Comparison of ENCODE assay signal across 26 cellular contexts in the genomic region with DNA sequence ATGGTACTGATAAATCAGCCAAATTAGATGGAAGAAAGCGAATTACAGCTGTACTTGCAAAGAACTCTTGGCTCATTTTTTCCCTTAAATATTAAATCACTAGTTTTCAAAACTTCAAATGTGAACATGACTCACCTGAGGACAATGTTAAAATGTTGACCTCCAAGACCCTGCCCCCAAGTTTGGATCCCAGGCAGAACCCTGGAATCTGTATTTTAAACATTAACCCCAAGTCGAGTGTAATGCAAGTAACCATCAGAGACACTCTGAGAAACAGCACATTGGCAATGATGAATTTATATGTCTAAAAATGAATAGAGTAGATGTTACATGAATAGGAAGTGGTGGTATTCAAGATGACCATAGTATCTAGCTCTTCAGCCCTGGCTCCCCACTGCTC. TPM values are rescaled to one million over a fixed set of nuclear protein-coding genes. Genes with fewer than 3 reads are reported as not detected.
DNase-seq lines count a peak whose midpoint lies in the region; ATAC-seq and TF ChIP-seq lines count a peak whose summit lies in the region.
"Had no signal": no experiment of that assay in that cellular context is flagged by ENCODE, and none has a peak within 500 bp of the region (broad histone marks: within the 10 kb centered on the region; RNA-seq: fewer than 3 reads in every experiment).

No MANE protein-coding gene starts in this region.

- H3K27me3 ChIP-seq in parathyroid adenoma (ENCODE audit: control insufficient read depth, insufficient read depth, low read length) (no peaks in the 10 kb centered on the region), smooth muscle cell (ENCODE audit: low read depth) (no peaks in the 10 kb centered on the region), ascending aorta (no peaks in the 10 kb centered on the region)
- H3K27me3 ChIP-seq: esophagus muscularis mucosa, SJCRH30, thyroid gland had no signal

- H3K79me2 ChIP-seq in parathyroid adenoma (no peaks in the 10 kb centered on the region), smooth muscle cell (ENCODE audit: low read depth) (no peaks in the 10 kb centered on the region)

- ATAC-seq in activated CD8-positive, alpha-beta T cell treated with anti-CD3 and anti-CD28 coated beads for 36 hours: no peak
- ATAC-seq in activated CD8-positive, alpha-beta T cell treated with anti-CD3 and anti-CD28 coated beads, Interleukin-2, amount 10 ng/mL, durations not matched to agents 7 days and 5 days: no peak
- ATAC-seq: left cardiac atrium; naive thymus-derived CD8-positive, alpha-beta T cell; sciatic nerve had no signal

- no peak overlapping the region for H3K27ac ChIP-seq in parathyroid adenoma
- no peak overlapping the region for H3K27ac ChIP-seq in smooth muscle cell (ENCODE audit: low read depth)
- no peak overlapping the region for H3K27ac ChIP-seq in ascending aorta
- H3K27ac ChIP-seq: esophagus muscularis mucosa, SJCRH30, thyroid gland, WERI-Rb-1 had no signal

- H3K4me3 Mint-ChIP-seq in activated CD8-positive, alpha-beta T cell treated with anti-CD3 and anti-CD28 coated beads for 36 hours: no peak overlapping the region
- H3K4me3 Mint-ChIP-seq in activated CD8-positive, alpha-beta T cell treated with anti-CD3 and anti-CD28 coated beads, Interleukin-2, amount 10 ng/mL, durations not matched to agents 7 days and 5 days: no peak overlapping the region
- peak overlapping the region; percentile 8 for H3K4me3 Mint-ChIP-seq in activated naive CD8-positive, alpha-beta T cell treated with anti-CD3 and anti-CD28 coated beads for 36 hours
- H3K4me3 Mint-ChIP-seq: activated naive CD4-positive, alpha-beta T cell treated with anti-CD3 and anti-CD28 coated beads, Interleukin-2, amount 10 ng/mL, durations not matched to agents 7 days and 5 days; T-helper 2 cell treated with Interferon-gamma antibody and Interleukin-4, amounts not matched to agents 5 μg/mL and 100 μg/mL, for 36 hours had no signal

- H3K4me3 ChIP-seq in parathyroid adenoma (ENCODE audit: low read depth, low read length) (no peak overlapping the region), smooth muscle cell (no peak overlapping the region), ascending aorta (no peak overlapping the region)
- H3K4me3 ChIP-seq: esophagus muscularis mucosa, SJCRH30, thyroid gland had no signal

- H4K20me1 ChIP-seq in smooth muscle cell (ENCODE audit: low read depth): no peaks in the 10 kb centered on the region

- peaks cover 2% of the 10 kb centered on the region for H3K27me3 Mint-ChIP-seq in activated CD8-positive, alpha-beta T cell treated with anti-CD3 and anti-CD28 coated beads for 36 hours
- peaks cover 2% of the 10 kb centered on the region for H3K27me3 Mint-ChIP-seq in activated CD8-positive, alpha-beta T cell treated with anti-CD3 and anti-CD28 coated beads, Interleukin-2, amount 10 ng/mL, durations not matched to agents 7 days and 5 days (ENCODE audit: low read depth)
- H3K27me3 Mint-ChIP-seq in activated naive CD8-positive, alpha-beta T cell treated with anti-CD3 and anti-CD28 coated beads for 36 hours: no peaks in the 10 kb centered on the region
- H3K27me3 Mint-ChIP-seq: activated naive CD4-positive, alpha-beta T cell treated with anti-CD3 and anti-CD28 coated beads, Interleukin-2, amount 10 ng/mL, durations not matched to agents 7 days and 5 days; naive thymus-derived CD8-positive, alpha-beta T cell had no signal

- H3K9me3 ChIP-seq in parathyroid adenoma (ENCODE audit: control insufficient read depth, low read length) (no peaks in the 10 kb centered on the region), smooth muscle cell (replicated peaks; ENCODE audit: low read depth) (no peaks in the 10 kb centered on the region), ascending aorta (no peaks in the 10 kb centered on the region)
- H3K9me3 ChIP-seq: SJCRH30, thyroid gland had no signal

- H3K27ac Mint-ChIP-seq in activated CD8-positive, alpha-beta T cell treated with anti-CD3 and anti-CD28 coated beads for 36 hours: peak overlapping the region; percentile 73
- H3K27ac Mint-ChIP-seq in activated CD8-positive, alpha-beta T cell treated with anti-CD3 and anti-CD28 coated beads, Interleukin-2, amount 10 ng/mL, durations not matched to agents 7 days and 5 days: no peak overlapping the region
- peak overlapping the region; percentile 92 for H3K27ac Mint-ChIP-seq in activated naive CD8-positive, alpha-beta T cell treated with anti-CD3 and anti-CD28 coated beads for 36 hours
- H3K27ac Mint-ChIP-seq: T-helper 2 cell treated with Interferon-gamma antibody and Interleukin-4, amounts not matched to agents 5 μg/mL and 100 μg/mL, for 36 hours had no signal

- 94% methylated on average over 2 of the region's 2 CpGs for WGBS in smooth muscle cell (ENCODE audit: low lambda C conversion rate)

- H3K36me3 ChIP-seq in parathyroid adenoma (ENCODE audit: control insufficient read depth, insufficient read depth, low read length) (no peaks in the 10 kb centered on the region), smooth muscle cell (ENCODE audit: low read depth) (no peaks in the 10 kb centered on the region), ascending aorta (no peaks in the 10 kb centered on the region)
- H3K36me3 ChIP-seq: esophagus muscularis mucosa, SJCRH30, thyroid gland, WERI-Rb-1 had no signal

- no peaks in the 10 kb centered on the region for H3F3A ChIP-seq in smooth muscle cell (ENCODE audit: low read depth)

- no peak for DNase-seq in activated CD8-positive, alpha-beta T cell treated with anti-CD3 and anti-CD28 coated beads for 36 hours
- DNase-seq in activated CD8-positive, alpha-beta T cell treated with anti-CD3 and anti-CD28 coated beads, Interleukin-2, amount 10 ng/mL, durations not matched to agents 7 days and 5 days: no peak
- peak; percentile 43 for DNase-seq in M059J (ENCODE audit: low read depth)
- no peak for DNase-seq in activated naive CD8-positive, alpha-beta T cell treated with anti-CD3 and anti-CD28 coated beads for 36 hours
- DNase-seq in AML-193 (lab: John Stamatoyannopoulos, UW): no peak
- no peak for DNase-seq in smooth muscle cell (lab: John Stamatoyannopoulos, UW; ENCODE audit: unreplicated experiment)
- no peak for DNase-seq in ascending aorta (ENCODE audit: low spot score in 2 of 2)
- DNase-seq: ACHN; activated naive CD4-positive, alpha-beta T cell treated with anti-CD3 and anti-CD28 coated beads, Interleukin-2, amount 10 ng/mL, durations not matched to agents 7 days and 5 days; C1 segment of cervical spinal cord; effector CD4-positive, alpha-beta T cell; KG1; left cardiac atrium; mesenchymal stem cell; MV-4-11; naive thymus-derived CD8-positive, alpha-beta T cell; NCI-H1694; NCI-H748 treated with DMSO at 0.1 percent for 48 hours; posterior cingulate gyrus; SJCRH30; thyroid gland; WERI-Rb-1 had no signal

- H3K4me1 ChIP-seq in parathyroid adenoma (peaks cover 4% of the 10 kb centered on the region), smooth muscle cell (ENCODE audit: low read depth) (peaks cover 4% of the 10 kb centered on the region), ascending aorta (peaks cover 0 to 12% of the 10 kb centered on the region in 2 donors)
- H3K4me1 ChIP-seq: SJCRH30 had no signal

- no peak for TF ChIP-seq CTCF in activated CD8-positive, alpha-beta T cell treated with anti-CD3 and anti-CD28 coated beads for 36 hours (IDR thresholded peaks at IDR 0.05)
- no peak for TF ChIP-seq CTCF in parathyroid adenoma (IDR thresholded peaks at IDR 0.05)
- TF ChIP-seq CTCF in smooth muscle cell (IDR thresholded peaks at IDR 0.05; ENCODE audit: borderline replicate concordance, insufficient read depth, poor library complexity, severe bottlenecking): no peak
- TF ChIP-seq CTCF in ascending aorta (IDR thresholded peaks at IDR 0.05): no peak

- H3K4me1 Mint-ChIP-seq in activated CD8-positive, alpha-beta T cell treated with anti-CD3 and anti-CD28 coated beads for 36 hours (ENCODE audit: low read depth): peaks cover 56% of the 10 kb centered on the region
- peaks cover 48% of the 10 kb centered on the region for H3K4me1 Mint-ChIP-seq in activated CD8-positive, alpha-beta T cell treated with anti-CD3 and anti-CD28 coated beads, Interleukin-2, amount 10 ng/mL, durations not matched to agents 7 days and 5 days (ENCODE audit: low read depth)
- peaks cover 60% of the 10 kb centered on the region for H3K4me1 Mint-ChIP-seq in activated naive CD8-positive, alpha-beta T cell treated with anti-CD3 and anti-CD28 coated beads for 36 hours

- H3K4me2 ChIP-seq in parathyroid adenoma (ENCODE audit: low read length) (no peak overlapping the region), smooth muscle cell (no peak overlapping the region)

- H3K36me3 Mint-ChIP-seq in activated CD8-positive, alpha-beta T cell treated with anti-CD3 and anti-CD28 coated beads for 36 hours (ENCODE audit: low read depth): peaks cover 8% of the 10 kb centered on the region
- peaks cover 3% of the 10 kb centered on the region for H3K36me3 Mint-ChIP-seq in activated CD8-positive, alpha-beta T cell treated with anti-CD3 and anti-CD28 coated beads, Interleukin-2, amount 10 ng/mL, durations not matched to agents 7 days and 5 days (ENCODE audit: low read depth)
- H3K36me3 Mint-ChIP-seq in activated naive CD8-positive, alpha-beta T cell treated with anti-CD3 and anti-CD28 coated beads for 36 hours: peaks cover 13% of the 10 kb centered on the region
- H3K36me3 Mint-ChIP-seq: activated naive CD4-positive, alpha-beta T cell treated with anti-CD3 and anti-CD28 coated beads, Interleukin-2, amount 10 ng/mL, durations not matched to agents 7 days and 5 days; naive thymus-derived CD8-positive, alpha-beta T cell had no signal

- H3K9ac ChIP-seq in parathyroid adenoma (no peak overlapping the region), smooth muscle cell (ENCODE audit: low read depth) (no peak overlapping the region)

- H2AFZ ChIP-seq in parathyroid adenoma (peak overlapping the region; percentile 54), smooth muscle cell (ENCODE audit: low read depth) (no peak overlapping the region)

- POLR2A ChIA-PET in activated CD8-positive, alpha-beta T cell treated with anti-CD3 and anti-CD28 coated beads for 36 hours (lab: Charles Lee): interaction anchor here (1.3 to 1.9 kb wide), 3 partner anchors 10 to 20 kb away, joined by 3 to 7 read pairs (median 4); a partner anchor contains a TSS
- POLR2A ChIA-PET in activated CD8-positive, alpha-beta T cell treated with anti-CD3 and anti-CD28 coated beads, Interleukin-2, amount 10 ng/mL, durations not matched to agents 7 days and 5 days (lab: Charles Lee): no interaction called here

- CTCF ChIA-PET in activated CD8-positive, alpha-beta T cell treated with anti-CD3 and anti-CD28 coated beads for 36 hours (lab: Charles Lee): interaction anchor here (0.9 to 5.3 kb wide), 2 partner anchors 140 to 147 kb away, joined by 3 to 80 read pairs; no protein-coding TSS in a partner anchor
- CTCF ChIA-PET in activated CD8-positive, alpha-beta T cell treated with anti-CD3 and anti-CD28 coated beads, Interleukin-2, amount 10 ng/mL, durations not matched to agents 7 days and 5 days (lab: Charles Lee): interaction anchor here (0.6 to 5.5 kb wide), 4 partner anchors 10 to 152 kb away, joined by 3 to 127 read pairs (median 57); a partner anchor contains a TSS

- no peaks in the 10 kb centered on the region for H3K9me3 Mint-ChIP-seq in activated CD8-positive, alpha-beta T cell treated with anti-CD3 and anti-CD28 coated beads for 36 hours
- no peaks in the 10 kb centered on the region for H3K9me3 Mint-ChIP-seq in activated CD8-positive, alpha-beta T cell treated with anti-CD3 and anti-CD28 coated beads, Interleukin-2, amount 10 ng/mL, durations not matched to agents 7 days and 5 days (ENCODE audit: insufficient read depth)
- no peaks in the 10 kb centered on the region for H3K9me3 Mint-ChIP-seq in activated naive CD8-positive, alpha-beta T cell treated with anti-CD3 and anti-CD28 coated beads for 36 hours
- H3K9me3 Mint-ChIP-seq: T-helper 2 cell treated with Interferon-gamma antibody and Interleukin-4, amounts not matched to agents 5 μg/mL and 100 μg/mL, for 36 hours had no signal

- intact Hi-C loops in activated CD8-positive, alpha-beta T cell treated with anti-CD3 and anti-CD28 coated beads for 36 hours (cut with micrococcal nuclease): loop anchor here (10.0 kb wide), 1 partner anchor 693 kb away; no protein-coding TSS in a partner anchor
- intact Hi-C loops in ascending aorta (cut with DNase I): no loop called here

RNA-seq across cellular contexts. Expression of a gene that starts 2.3 kb away (rescaled TPM):
- total RNA-seq in activated CD8-positive, alpha-beta T cell treated with anti-CD3 and anti-CD28 coated beads for 36 hours: 10 to 100 TPM; 12.2 to 13.7 TPM
- total RNA-seq in activated CD8-positive, alpha-beta T cell treated with anti-CD3 and anti-CD28 coated beads, Interleukin-2, amount 10 ng/mL, durations not matched to agents 7 days and 5 days: 1 to 10 TPM; 4.0 to 4.9 TPM
- 26.7 and 31.2 TPM in 2 replicates for total RNA-seq in M059J (2014; rRNA removed; shearing (Covaris generic))
- 10 to 100 TPM; 22.0 to 24.6 TPM for total RNA-seq in activated naive CD8-positive, alpha-beta T cell treated with anti-CD3 and anti-CD28 coated beads for 36 hours
- total RNA-seq in smooth muscle cell: 4.0 and 6.3 TPM in 2 replicates
- 2.3 and 2.4 TPM in 2 replicates for polyA plus RNA-seq in smooth muscle cell
- 23.8 TPM for total RNA-seq in ascending aorta

RNA-seq across cellular contexts. Expression of a gene that starts 10.3 kb away (rescaled TPM):
- 10 to 100 TPM; 26.6 to 28.5 TPM for total RNA-seq in activated CD8-positive, alpha-beta T cell treated with anti-CD3 and anti-CD28 coated beads for 36 hours
- 10 to 100 TPM; 30.5 to 30.7 TPM for total RNA-seq in activated CD8-positive, alpha-beta T cell treated with anti-CD3 and anti-CD28 coated beads, Interleukin-2, amount 10 ng/mL, durations not matched to agents 7 days and 5 days
- 43.5 and 44.9 TPM in 2 replicates for total RNA-seq in M059J (2014; rRNA removed; shearing (Covaris generic))
- total RNA-seq in activated naive CD8-positive, alpha-beta T cell treated with anti-CD3 and anti-CD28 coated beads for 36 hours: 10 to 100 TPM; 27.3 to 27.5 TPM
- total RNA-seq in smooth muscle cell: 40.1 and 44.2 TPM in 2 replicates
- 37.0 and 39.8 TPM in 2 replicates for polyA plus RNA-seq in smooth muscle cell
- total RNA-seq in ascending aorta: not detected

Comparison
In these comparisons a context has a peak if more than half of its experiments do, and no peak if none do; other contexts are left out.
1. RNA of a gene that starts 10.3 kb away (total RNA-seq): 43.5 to 44.9 TPM in M059J, 40.1 to 44.2 TPM in smooth muscle cell, 30.5 to 30.7 TPM in activated CD8-positive, alpha-beta T cell treated with anti-CD3 and anti-CD28 coated beads, Interleukin-2, amount 10 ng/mL, durations not matched to agents 7 days and 5 days, 26.6 to 28.5 TPM in activated CD8-positive, alpha-beta T cell treated with anti-CD3 and anti-CD28 coated beads for 36 hours and 27.3 to 27.5 TPM in activated naive CD8-positive, alpha-beta T cell treated with anti-CD3 and anti-CD28 coated beads for 36 hours; not detected in ascending aorta (single experiment); every median in the first group is over 10 times any median in the second.